ENCODE assay signal across 19 cellular contexts in genomic region chr14:75264036-75264435, GRCh38.
"Had no signal": no experiment of that assay in that cellular context is flagged by ENCODE, and none has a peak within 500 bp of the region (broad histone marks: within the 10 kb centered on the region; RNA-seq: fewer than 3 reads in every experiment).

No MANE protein-coding gene starts in this region.

- H3K9me3 ChIP-seq: ascending aorta, right atrium auricular region, transverse colon had no signal

- H3K4me3 Mint-ChIP-seq: activated CD4-positive, alpha-beta T cell treated with anti-CD3 and anti-CD28 coated beads, Interleukin-2, amount 10 ng/mL, durations not matched to agents 7 days and 5 days; activated CD8-positive, alpha-beta T cell treated with anti-CD3 and anti-CD28 coated beads, Interleukin-2, amount 10 ng/mL, durations not matched to agents 7 days and 5 days; activated naive CD4-positive, alpha-beta T cell treated with anti-CD3 and anti-CD28 coated beads, Interleukin-2, amount 50 U/mL, for 24 hours; activated T-cell treated with anti-CD3 and anti-CD28 coated beads, Interleukin-2, amount 50 U/mL, for 4 hours; dendritic cell treated with granulocyte-macrophage colony-stimulating factor and Interleukin-4, amounts not matched to agents 40 ng/mL and 50 ng/mL, for 4 days; stimulated activated naive CD8-positive, alpha-beta T cell treated with anti-CD3 and anti-CD28 coated beads, Interleukin-15, Interleukin-2, amounts not matched to agents 100 ng/mL and 50 ng/mL, for 24 hours had no signal

- H3K36me3 ChIP-seq: ascending aorta, right atrium auricular region, transverse colon had no signal

- H3K36me3 Mint-ChIP-seq: activated naive CD4-positive, alpha-beta T cell treated with anti-CD3 and anti-CD28 coated beads, Interleukin-2, amount 50 U/mL, for 24 hours had no signal

- ATAC-seq: activated CD4-positive, CD25-positive, alpha-beta regulatory T cell treated with anti-CD3 and anti-CD28 coated beads, Interleukin-2, amount 50 U/mL, for 24 hours; activated CD8-positive, alpha-beta T cell treated with anti-CD3 and anti-CD28 coated beads, Interleukin-2, amount 10 ng/mL, durations not matched to agents 7 days and 5 days; activated T-cell treated with anti-CD3 and anti-CD28 coated beads, Interleukin-2, amount 50 U/mL, for 4 hours had no signal

- H3K27me3 ChIP-seq: ascending aorta, right atrium auricular region, transverse colon had no signal

- H3K9me3 Mint-ChIP-seq: activated CD4-positive, alpha-beta T cell treated with anti-CD3 and anti-CD28 coated beads, Interleukin-2, amount 10 ng/mL, durations not matched to agents 7 days and 5 days; activated naive CD4-positive, alpha-beta T cell treated with anti-CD3 and anti-CD28 coated beads, Interleukin-2, amount 50 U/mL, for 24 hours; activated T-cell treated with anti-CD3 and anti-CD28 coated beads, Interleukin-2, amount 50 U/mL, for 4 hours; dendritic cell treated with granulocyte-macrophage colony-stimulating factor and Interleukin-4, amounts not matched to agents 40 ng/mL and 50 ng/mL, for 4 days; stimulated activated naive CD8-positive, alpha-beta T cell treated with anti-CD3 and anti-CD28 coated beads, Interleukin-15, Interleukin-2, amounts not matched to agents 100 ng/mL and 50 ng/mL, for 24 hours had no signal

- H3K4me3 ChIP-seq: ascending aorta, right atrium auricular region, transverse colon had no signal

- DNase-seq: activated CD4-positive, alpha-beta T cell treated with anti-CD3 and anti-CD28 coated beads, Interleukin-2, amount 10 ng/mL, durations not matched to agents 7 days and 5 days; activated CD8-positive, alpha-beta memory T cell treated with anti-CD3 and anti-CD28 coated beads, Interleukin-2, amount 50 U/mL, for 4 hours; activated CD8-positive, alpha-beta T cell treated with anti-CD3 and anti-CD28 coated beads, Interleukin-2, amount 10 ng/mL, durations not matched to agents 7 days and 5 days; activated T-cell treated with anti-CD3 and anti-CD28 coated beads, Interleukin-2, amount 50 U/mL, for 4 hours; effector CD8-positive, alpha-beta T cell; foreskin melanocyte; glutamatergic neuron; hypothalamus; islet precursor cell; small intestine; stimulated activated CD4-positive, alpha-beta T cell treated with anti-CD3 and anti-CD28 coated beads, Interleukin-15, amount 100 ng/mL, for 24 hours; stimulated activated CD4-positive, alpha-beta T cell treated with anti-CD3 and anti-CD28 coated beads, Interleukin-2, amount 100 ng/mL, for 48 hours; transverse colon had no signal

- H3K27ac ChIP-seq: right atrium auricular region, transverse colon had no signal

- H3K27ac Mint-ChIP-seq: activated CD4-positive, alpha-beta T cell treated with anti-CD3 and anti-CD28 coated beads, Interleukin-2, amount 10 ng/mL, durations not matched to agents 7 days and 5 days; activated CD8-positive, alpha-beta T cell treated with anti-CD3 and anti-CD28 coated beads, Interleukin-2, amount 10 ng/mL, durations not matched to agents 7 days and 5 days; activated naive CD4-positive, alpha-beta T cell treated with anti-CD3 and anti-CD28 coated beads, Interleukin-2, amount 50 U/mL, for 24 hours; dendritic cell treated with granulocyte-macrophage colony-stimulating factor and Interleukin-4, amounts not matched to agents 40 ng/mL and 50 ng/mL, for 4 days; stimulated activated naive CD8-positive, alpha-beta T cell treated with anti-CD3 and anti-CD28 coated beads, Interleukin-15, Interleukin-2, amounts not matched to agents 100 ng/mL and 50 ng/mL, for 24 hours had no signal

- H3K27me3 Mint-ChIP-seq: activated naive CD4-positive, alpha-beta T cell treated with anti-CD3 and anti-CD28 coated beads, Interleukin-2, amount 50 U/mL, for 24 hours; dendritic cell treated with granulocyte-macrophage colony-stimulating factor and Interleukin-4, amounts not matched to agents 40 ng/mL and 50 ng/mL, for 4 days had no signal
